ENCODE assay signal across 1 cellular context in genomic region chr20:25489221-25489863, GRCh38.
TF ChIP-seq lines count a peak whose summit lies in the region.

No MANE protein-coding gene starts in this region.

TF ChIP-seq in WTC11, 78 proteins besides CTCF, POLR2A, EP300 and RAD21 (continued from another document):
- TF ChIP-seq, protein P1, sequence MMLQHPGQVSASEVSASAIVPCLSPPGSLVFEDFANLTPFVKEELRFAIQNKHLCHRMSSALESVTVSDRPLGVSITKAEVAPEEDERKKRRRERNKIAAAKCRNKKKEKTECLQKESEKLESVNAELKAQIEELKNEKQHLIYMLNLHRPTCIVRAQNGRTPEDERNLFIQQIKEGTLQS (CRISPR knock-in tag; conservative IDR thresholded peaks at IDR 0.05), result no peak
- TF ChIP-seq, protein P2, sequence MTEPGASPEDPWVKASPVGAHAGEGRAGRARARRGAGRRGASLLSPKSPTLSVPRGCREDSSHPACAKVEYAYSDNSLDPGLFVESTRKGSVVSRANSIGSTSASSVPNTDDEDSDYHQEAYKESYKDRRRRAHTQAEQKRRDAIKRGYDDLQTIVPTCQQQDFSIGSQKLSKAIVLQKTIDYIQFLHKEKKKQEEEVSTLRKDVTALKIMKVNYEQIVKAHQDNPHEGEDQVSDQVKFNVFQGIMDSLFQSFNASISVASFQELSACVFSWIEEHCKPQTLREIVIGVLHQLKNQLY (CRISPR knock-in tag; IDR thresholded peaks at IDR 0.05), result no peak
- TF ChIP-seq ZNF416 (CRISPR knock-in tag; IDR thresholded peaks at IDR 0.05) (no peak), FOXJ3 (CRISPR knock-in tag; IDR thresholded peaks at IDR 0.05; ENCODE audit: borderline replicate concordance) (no peak), JUN (CRISPR knock-in tag; IDR thresholded peaks at IDR 0.05) (no peak)
